14 cellular contexts compared by ENCODE assay signal in genomic region chr5:96244696-96245095, GRCh38.
"Had no signal": no experiment of that assay in that cellular context is flagged by ENCODE, and none has a peak within 500 bp of the region (broad histone marks: within the 10 kb centered on the region; RNA-seq: fewer than 3 reads in every experiment).

No MANE protein-coding gene starts in this region.

- H3K36me3 ChIP-seq: stomach, thoracic aorta had no signal

- H3K27me3 Mint-ChIP-seq: dendritic cell treated with granulocyte-macrophage colony-stimulating factor and Interleukin-4, amounts not matched to agents 40 ng/mL and 50 ng/mL, for 4 days had no signal

- H3K36me3 Mint-ChIP-seq: activated naive CD4-positive, alpha-beta T cell treated with anti-CD3 and anti-CD28 coated beads, Interleukin-2, amount 10 ng/mL, durations not matched to agents 7 days and 5 days had no signal

- H3K4me3 ChIP-seq: stomach, thoracic aorta had no signal

- H3K27ac Mint-ChIP-seq: activated naive CD4-positive, alpha-beta T cell treated with anti-CD3 and anti-CD28 coated beads, Interleukin-2, amount 10 ng/mL, durations not matched to agents 7 days and 5 days; activated T-helper 2 cell treated with anti-CD3 and anti-CD28 coated beads, Interferon-gamma antibody, Interleukin-2, Interleukin-4, amounts not matched to agents 10 μg/mL and 5 μg/mL and 100 μg/mL, durations not matched to agents 14 hours and 24 hours and 36 hours; dendritic cell treated with granulocyte-macrophage colony-stimulating factor and Interleukin-4, amounts not matched to agents 40 ng/mL and 50 ng/mL, for 4 days; effector memory CD8-positive, alpha-beta T cell; nephron had no signal

- FAIRE-seq: TTC549, urothelium cell line had no signal

- H3K4me1 Mint-ChIP-seq: activated naive CD4-positive, alpha-beta T cell treated with anti-CD3 and anti-CD28 coated beads, Interleukin-2, amount 10 ng/mL, durations not matched to agents 7 days and 5 days; central memory CD8-positive, alpha-beta T cell had no signal

- ATAC-seq: effector memory CD8-positive, alpha-beta T cell had no signal

- H3K27me3 ChIP-seq: stomach had no signal

- DNase-seq: activated CD4-positive, alpha-beta T cell treated with anti-CD3 and anti-CD28 coated beads, Interleukin-2, amount 50 U/mL, for 1 hour; activated naive CD4-positive, alpha-beta T cell treated with anti-CD3 and anti-CD28 coated beads, Interleukin-2, amount 10 ng/mL, durations not matched to agents 7 days and 5 days; effector memory CD8-positive, alpha-beta T cell; erythroblast; occipital lobe; stomach; T-helper 2 cell had no signal

- H3K4me3 Mint-ChIP-seq: activated naive CD4-positive, alpha-beta T cell treated with anti-CD3 and anti-CD28 coated beads, Interleukin-2, amount 10 ng/mL, durations not matched to agents 7 days and 5 days; central memory CD8-positive, alpha-beta T cell; dendritic cell treated with granulocyte-macrophage colony-stimulating factor and Interleukin-4, amounts not matched to agents 40 ng/mL and 50 ng/mL, for 4 days; effector memory CD8-positive, alpha-beta T cell; nephron had no signal

- H3K9me3 Mint-ChIP-seq: activated naive CD4-positive, alpha-beta T cell treated with anti-CD3 and anti-CD28 coated beads, Interleukin-2, amount 10 ng/mL, durations not matched to agents 7 days and 5 days; activated T-helper 2 cell treated with anti-CD3 and anti-CD28 coated beads, Interferon-gamma antibody, Interleukin-2, Interleukin-4, amounts not matched to agents 10 μg/mL and 5 μg/mL and 100 μg/mL, durations not matched to agents 14 hours and 24 hours and 36 hours; central memory CD8-positive, alpha-beta T cell; dendritic cell treated with granulocyte-macrophage colony-stimulating factor and Interleukin-4, amounts not matched to agents 40 ng/mL and 50 ng/mL, for 4 days; effector memory CD8-positive, alpha-beta T cell had no signal

- H3K9me3 ChIP-seq: stomach, thoracic aorta had no signal

- H3K27ac ChIP-seq: thoracic aorta had no signal
